15 cellular contexts compared by ENCODE assay signal in genomic region chr9:114070188-114071103, GRCh38. TPM values are rescaled to one million over a fixed set of nuclear protein-coding genes. Genes with fewer than 3 reads are reported as not detected.
"Had no signal": no experiment of that assay in that cellular context is flagged by ENCODE, and none has a peak within 500 bp of the region (broad histone marks: within the 10 kb centered on the region; RNA-seq: fewer than 3 reads in every experiment).

No MANE protein-coding gene starts in this region.

- H3K27me3 ChIP-seq: testis had no signal

- DNase-seq: activated CD4-positive, CD25-positive, alpha-beta regulatory T cell treated with anti-CD3 and anti-CD28 coated beads, Interleukin-2, amount 50 U/mL, for 72 hours; activated naive CD4-positive, alpha-beta T cell treated with Interleukin-2 at 50 U/mL for 16 hours; anterior cingulate cortex; effector memory CD4-positive, alpha-beta T cell; foreskin melanocyte; lower lobe of right lung; midbrain; retina; stimulated activated CD4-positive, alpha-beta T cell treated with anti-CD3 and anti-CD28 coated beads, Interleukin-4, amount 100 ng/mL, for 24 hours; T-helper 9 cell; testis had no signal

- H3K4me3 ChIP-seq: lower lobe of right lung, skin epidermis, testis had no signal

- H3K36me3 ChIP-seq: lower lobe of right lung, neutrophil had no signal

- H3K27ac ChIP-seq: lower lobe of right lung, neutrophil, testis had no signal

- H3K9me3 ChIP-seq: lower lobe of right lung, neutrophil, testis had no signal

- ATAC-seq: activated T-helper 17 cell treated with anti-CD3 and anti-CD28 coated beads, Interleukin-2, amount 50 U/mL, for 72 hours had no signal

- H3K4me1 ChIP-seq: testis had no signal

RNA-seq across cellular contexts. Expression of gene AMBP, which starts 7.7 kb away (rescaled TPM):
- total RNA-seq: activated CD8-positive, alpha-beta memory T cell treated with anti-CD3 and anti-CD28 coated beads for 36 hours; activated T-helper 17 cell treated with anti-CD3 and anti-CD28 coated beads, Interleukin-2, amount 50 U/mL, for 72 hours had no signal

RNA-seq across cellular contexts. Expression of gene KIF12, which starts 28.6 kb away (rescaled TPM):
- total RNA-seq: activated CD8-positive, alpha-beta memory T cell treated with anti-CD3 and anti-CD28 coated beads for 36 hours; activated T-helper 17 cell treated with anti-CD3 and anti-CD28 coated beads, Interleukin-2, amount 50 U/mL, for 72 hours had no signal
